ENCODE assay signal across 9 cellular contexts in genomic region chr17:75155191-75155601, GRCh38. TPM values are rescaled to one million over a fixed set of nuclear protein-coding genes. Genes with fewer than 3 reads are reported as not detected.
DNase-seq lines count a peak whose midpoint lies in the region; ATAC-seq and TF ChIP-seq lines count a peak whose summit lies in the region.
"Had no signal": no experiment of that assay in that cellular context is flagged by ENCODE, and none has a peak within 500 bp of the region (broad histone marks: within the 10 kb centered on the region; RNA-seq: fewer than 3 reads in every experiment).

No MANE protein-coding gene starts in this region.

- H3K27me3 ChIP-seq in SU-DHL-6 (ENCODE audit: low read length): no peaks in the 10 kb centered on the region
- H3K27me3 ChIP-seq in iPS-15b (ENCODE audit: control insufficient read depth, insufficient read depth, low read length): no peaks in the 10 kb centered on the region
- no peaks in the 10 kb centered on the region for H3K27me3 ChIP-seq in smooth muscle cell (ENCODE audit: low read depth)
- no peaks in the 10 kb centered on the region for H3K27me3 ChIP-seq in uterus
- H3K27me3 ChIP-seq: pancreas had no signal

- ATAC-seq in activated CD8-positive, alpha-beta memory T cell treated with anti-CD3 and anti-CD28 coated beads, Interleukin-2, amount 10 ng/mL, durations not matched to agents 7 days and 5 days: no peak

- no peaks in the 10 kb centered on the region for H3K9me3 ChIP-seq in SU-DHL-6 (ENCODE audit: insufficient read depth, low read length)
- H3K9me3 ChIP-seq in iPS-15b (ENCODE audit: control insufficient read depth, insufficient read depth, low read length): no peaks in the 10 kb centered on the region
- no peaks in the 10 kb centered on the region for H3K9me3 ChIP-seq in smooth muscle cell (replicated peaks; ENCODE audit: low read depth)
- H3K9me3 ChIP-seq in uterus: no peaks in the 10 kb centered on the region
- H3K9me3 ChIP-seq: pancreas had no signal

- H3K4me1 Mint-ChIP-seq in activated CD8-positive, alpha-beta memory T cell treated with anti-CD3 and anti-CD28 coated beads, Interleukin-2, amount 10 ng/mL, durations not matched to agents 7 days and 5 days: peaks cover 31% of the 10 kb centered on the region

- peak overlapping the region; percentile 40 for H3K9ac ChIP-seq in SU-DHL-6 (ENCODE audit: low read length)
- no peak overlapping the region for H3K9ac ChIP-seq in iPS-15b (ENCODE audit: low read depth, low read length)
- no peak overlapping the region for H3K9ac ChIP-seq in smooth muscle cell (ENCODE audit: low read depth)

- H3K27ac ChIP-seq in SU-DHL-6 (ENCODE audit: low read depth, low read length) (peak overlapping the region; percentile 70), smooth muscle cell (ENCODE audit: low read depth) (peak overlapping the region; percentile 56), uterus (no peak overlapping the region)
- H3K27ac ChIP-seq: pancreas had no signal

- no peak for TF ChIP-seq CTCF in SU-DHL-6 (IDR thresholded peaks at IDR 0.05; ENCODE audit: insufficient read depth, low read length, poor library complexity, severe bottlenecking)
- no peak for TF ChIP-seq CTCF in smooth muscle cell (IDR thresholded peaks at IDR 0.05; ENCODE audit: borderline replicate concordance, insufficient read depth, poor library complexity, severe bottlenecking)
- TF ChIP-seq CTCF in uterus (IDR thresholded peaks at IDR 0.05): no peak

- H2AFZ ChIP-seq in SU-DHL-6 (ENCODE audit: low read depth, low read length, severe bottlenecking) (peak overlapping the region; percentile 2), smooth muscle cell (ENCODE audit: low read depth) (peak overlapping the region; percentile 4)

- intact Hi-C loops in uterus (cut with DNase I; ENCODE audit: low total_unique reads): no loop called here

- no peaks in the 10 kb centered on the region for H3K9me2 ChIP-seq in SU-DHL-6 (replicated peaks; ENCODE audit: insufficient read depth, low read length)

- peak overlapping the region; percentile 53 for H3K4me2 ChIP-seq in SU-DHL-6 (ENCODE audit: low read depth, low read length, poor library complexity, severe bottlenecking)
- H3K4me2 ChIP-seq in smooth muscle cell: peak overlapping the region; percentile 72

- CTCF ChIA-PET in activated CD8-positive, alpha-beta memory T cell treated with anti-CD3 and anti-CD28 coated beads, Interleukin-2, amount 10 ng/mL, durations not matched to agents 7 days and 5 days (lab: Charles Lee): interaction anchor here (1.0 to 2.6 kb wide), 5 partner anchors 16 to 47 kb away, joined by 3 to 14 read pairs (median 8); no protein-coding TSS in a partner anchor

- WGBS in smooth muscle cell (ENCODE audit: low lambda C conversion rate): 73% methylated on average over 3 of the region's 3 CpGs

- no peaks in the 10 kb centered on the region for H3K27me3 Mint-ChIP-seq in activated CD8-positive, alpha-beta memory T cell treated with anti-CD3 and anti-CD28 coated beads, Interleukin-2, amount 10 ng/mL, durations not matched to agents 7 days and 5 days

- H3K79me2 ChIP-seq in SU-DHL-6 (ENCODE audit: insufficient read depth, low read length) (peaks cover 41% of the 10 kb centered on the region), smooth muscle cell (ENCODE audit: low read depth) (peaks cover 40% of the 10 kb centered on the region)

- peak overlapping the region; percentile 88 for H3K27ac Mint-ChIP-seq in activated CD8-positive, alpha-beta memory T cell treated with anti-CD3 and anti-CD28 coated beads, Interleukin-2, amount 10 ng/mL, durations not matched to agents 7 days and 5 days

- peaks cover 24% of the 10 kb centered on the region for H3K36me3 Mint-ChIP-seq in activated CD8-positive, alpha-beta memory T cell treated with anti-CD3 and anti-CD28 coated beads, Interleukin-2, amount 10 ng/mL, durations not matched to agents 7 days and 5 days

- H3K36me3 ChIP-seq in SU-DHL-6 (ENCODE audit: low read length): no peaks in the 10 kb centered on the region
- H3K36me3 ChIP-seq in iPS-15b (ENCODE audit: control insufficient read depth, insufficient read depth, low read length): no peaks in the 10 kb centered on the region
- H3K36me3 ChIP-seq in smooth muscle cell (ENCODE audit: low read depth): no peaks in the 10 kb centered on the region
- no peaks in the 10 kb centered on the region for H3K36me3 ChIP-seq in uterus
- H3K36me3 ChIP-seq: pancreas had no signal

- no peak for TF ChIP-seq POLR2A in uterus (IDR thresholded peaks at IDR 0.05)

- H4K20me1 ChIP-seq in SU-DHL-6 (ENCODE audit: low read depth, low read length): no peaks in the 10 kb centered on the region
- peaks cover 25% of the 10 kb centered on the region for H4K20me1 ChIP-seq in smooth muscle cell (ENCODE audit: low read depth)

- H3K4me3 Mint-ChIP-seq in activated CD8-positive, alpha-beta memory T cell treated with anti-CD3 and anti-CD28 coated beads, Interleukin-2, amount 10 ng/mL, durations not matched to agents 7 days and 5 days: peak overlapping the region; percentile 98

- no peak for DNase-seq in activated CD8-positive, alpha-beta memory T cell treated with anti-CD3 and anti-CD28 coated beads, Interleukin-2, amount 10 ng/mL, durations not matched to agents 7 days and 5 days
- DNase-seq in activated CD8-positive, alpha-beta memory T cell treated with anti-CD3 and anti-CD28 coated beads for 24 hours: no peak
- DNase-seq in smooth muscle cell (lab: John Stamatoyannopoulos, UW; ENCODE audit: unreplicated experiment) (no peak), T1000 (lab: John Stamatoyannopoulos, UW) (no peak), uterus (no peak), dedifferentiated amniotic fluid mesenchymal stem cell (ENCODE audit: extremely low spot score) (no peak)

- H3K9me3 Mint-ChIP-seq in activated CD8-positive, alpha-beta memory T cell treated with anti-CD3 and anti-CD28 coated beads, Interleukin-2, amount 10 ng/mL, durations not matched to agents 7 days and 5 days (ENCODE audit: low read depth): no peaks in the 10 kb centered on the region

- H3K4me3 ChIP-seq in SU-DHL-6 (ENCODE audit: insufficient read depth, low read length, poor library complexity, severe bottlenecking) (no peak overlapping the region), iPS-15b (ENCODE audit: low read depth, low read length) (peak overlapping the region; percentile 36), smooth muscle cell (no peak overlapping the region), uterus (no peak overlapping the region)

- H3K4me1 ChIP-seq in iPS-15b (ENCODE audit: control insufficient read depth, insufficient read depth, low read length) (peaks cover 8% of the 10 kb centered on the region), smooth muscle cell (ENCODE audit: low read depth) (peaks cover 20% of the 10 kb centered on the region), uterus (no peaks in the 10 kb centered on the region)

- H3F3A ChIP-seq in SU-DHL-6 (ENCODE audit: insufficient read depth) (peaks cover 10% of the 10 kb centered on the region; the same call in 1 of the 2 replicates), smooth muscle cell (ENCODE audit: low read depth) (peaks cover 15% of the 10 kb centered on the region)

RNA-seq across cellular contexts. Expression of gene JPT1, which starts 0.9 kb away (rescaled TPM):
- total RNA-seq in activated CD8-positive, alpha-beta memory T cell treated with anti-CD3 and anti-CD28 coated beads, Interleukin-2, amount 10 ng/mL, durations not matched to agents 7 days and 5 days: 100 to 1,000 TPM; 277 to 301 TPM
- 103 and 141 TPM in 2 replicates for total RNA-seq in smooth muscle cell
- polyA plus RNA-seq in smooth muscle cell: 240 and 288 TPM in 2 replicates
- total RNA-seq in uterus: 10 to 100 TPM in 2 of 4 donors, 1 to 10 TPM in 2; 3.6 to 46.8 (median 11.6) TPM

RNA-seq across cellular contexts. Expression of gene NT5C, which starts 23.7 kb away (rescaled TPM):
- total RNA-seq in activated CD8-positive, alpha-beta memory T cell treated with anti-CD3 and anti-CD28 coated beads, Interleukin-2, amount 10 ng/mL, durations not matched to agents 7 days and 5 days: 10 to 100 TPM; 65.2 to 73.1 TPM
- total RNA-seq in smooth muscle cell (25.8 and 39.9 TPM in 2 replicates), uterus (10 to 100 TPM; 30.2 to 60.0 (median 44.9) TPM)
- 46.8 and 53.5 TPM in 2 replicates for polyA plus RNA-seq in smooth muscle cell

RNA-seq across cellular contexts. Expression of gene SUMO2, which starts 27.6 kb away (rescaled TPM):
- total RNA-seq in activated CD8-positive, alpha-beta memory T cell treated with anti-CD3 and anti-CD28 coated beads, Interleukin-2, amount 10 ng/mL, durations not matched to agents 7 days and 5 days: 100 to 1,000 TPM; 469 to 639 TPM
- 104 and 111 TPM in 2 replicates for total RNA-seq in smooth muscle cell
- 416 and 419 TPM in 2 replicates for polyA plus RNA-seq in smooth muscle cell
- total RNA-seq in uterus: 100 to 1,000 TPM in 2 of 4 donors, 10 to 100 TPM in 2; 57.4 to 427 (median 102) TPM

RNA-seq across cellular contexts. Expression of gene ARMC7, which starts 45.4 kb away (rescaled TPM):
- 10 to 100 TPM; 13.5 to 14.5 TPM for total RNA-seq in activated CD8-positive, alpha-beta memory T cell treated with anti-CD3 and anti-CD28 coated beads, Interleukin-2, amount 10 ng/mL, durations not matched to agents 7 days and 5 days
- total RNA-seq in smooth muscle cell: 3.0 and 6.8 TPM in 2 replicates
- 1.8 and 3.5 TPM in 2 replicates for polyA plus RNA-seq in smooth muscle cell
- 1 to 10 TPM in 2 of 4 donors, under 1 TPM in 2; 0.29 to 9.2 (median 2.0) TPM for total RNA-seq in uterus

RNA-seq across cellular contexts. Expression of gene NUP85, which starts 50.3 kb away (rescaled TPM):
- total RNA-seq in activated CD8-positive, alpha-beta memory T cell treated with anti-CD3 and anti-CD28 coated beads, Interleukin-2, amount 10 ng/mL, durations not matched to agents 7 days and 5 days: 100 to 1,000 TPM; 164 to 176 TPM
- total RNA-seq in smooth muscle cell (24.0 and 29.2 TPM in 2 replicates), uterus (100 to 1,000 TPM in 1 of 4 donors, 10 to 100 TPM in 3; 17.1 to 108 (median 39.1) TPM)
- polyA plus RNA-seq in smooth muscle cell: 43.2 and 48.0 TPM in 2 replicates

Comparison
In these comparisons a context has a peak if more than half of its experiments do, and no peak if none do; other contexts are left out.
1. H3K27ac ChIP-seq: peak in SU-DHL-6 (single experiment) and smooth muscle cell (single experiment); none in uterus (0 of 2).